ENCODE assay signal across 1 cellular context in the genomic region with DNA sequence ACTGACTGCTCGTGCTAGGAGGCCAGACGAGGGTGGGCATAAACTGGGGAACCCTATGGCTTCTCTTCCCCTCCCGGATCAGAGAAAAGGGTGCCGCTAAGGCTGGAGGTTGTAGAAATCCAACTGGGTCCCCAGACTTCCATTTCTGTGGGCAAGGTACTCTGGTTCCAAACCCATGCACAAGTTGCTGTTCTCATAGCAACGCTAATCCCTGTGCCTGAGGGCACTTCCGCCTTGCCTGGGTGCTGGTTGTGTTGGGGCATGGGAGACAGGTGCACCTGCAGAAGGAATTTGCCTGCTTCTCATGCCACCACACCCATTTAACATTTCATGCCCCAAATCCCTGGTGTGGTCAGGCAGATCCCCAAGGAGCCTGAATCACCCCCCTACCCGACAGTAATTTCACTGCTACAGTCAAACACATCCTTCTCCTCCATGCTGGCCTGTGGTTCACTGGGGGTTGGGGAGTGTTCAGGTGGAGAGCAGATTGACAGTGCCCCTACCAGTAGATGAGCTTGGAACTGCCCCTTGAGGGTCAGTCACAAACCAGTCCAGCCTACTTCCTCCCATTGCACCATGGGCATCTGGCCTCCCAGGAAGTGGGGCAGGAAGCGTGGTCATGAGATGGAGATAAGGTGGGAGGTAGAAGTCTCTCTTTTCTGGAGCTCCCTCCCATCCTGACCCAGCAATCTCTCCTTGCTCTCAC.
TF ChIP-seq lines count a peak whose summit lies in the region.

No MANE protein-coding gene starts in this region.

TF ChIP-seq in WTC11, 78 proteins besides CTCF, POLR2A, EP300 and RAD21 (continued from another document):
- TF ChIP-seq, protein P1, sequence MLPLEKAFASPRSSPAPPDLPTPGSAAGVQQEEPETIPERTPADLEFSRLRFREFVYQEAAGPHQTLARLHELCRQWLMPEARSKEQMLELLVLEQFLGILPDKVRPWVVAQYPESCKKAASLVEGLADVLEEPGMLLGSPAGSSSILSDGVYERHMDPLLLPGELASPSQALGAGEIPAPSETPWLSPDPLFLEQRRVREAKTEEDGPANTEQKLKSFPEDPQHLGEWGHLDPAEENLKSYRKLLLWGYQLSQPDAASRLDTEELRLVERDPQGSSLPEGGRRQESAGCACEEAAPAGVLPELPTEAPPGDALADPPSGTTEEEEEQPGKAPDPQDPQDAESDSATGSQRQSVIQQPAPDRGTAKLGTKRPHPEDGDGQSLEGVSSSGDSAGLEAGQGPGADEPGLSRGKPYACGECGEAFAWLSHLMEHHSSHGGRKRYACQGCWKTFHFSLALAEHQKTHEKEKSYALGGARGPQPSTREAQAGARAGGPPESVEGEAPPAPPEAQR (CRISPR knock-in tag; IDR thresholded peaks at IDR 0.05), result no peak
- TF ChIP-seq, protein P2, sequence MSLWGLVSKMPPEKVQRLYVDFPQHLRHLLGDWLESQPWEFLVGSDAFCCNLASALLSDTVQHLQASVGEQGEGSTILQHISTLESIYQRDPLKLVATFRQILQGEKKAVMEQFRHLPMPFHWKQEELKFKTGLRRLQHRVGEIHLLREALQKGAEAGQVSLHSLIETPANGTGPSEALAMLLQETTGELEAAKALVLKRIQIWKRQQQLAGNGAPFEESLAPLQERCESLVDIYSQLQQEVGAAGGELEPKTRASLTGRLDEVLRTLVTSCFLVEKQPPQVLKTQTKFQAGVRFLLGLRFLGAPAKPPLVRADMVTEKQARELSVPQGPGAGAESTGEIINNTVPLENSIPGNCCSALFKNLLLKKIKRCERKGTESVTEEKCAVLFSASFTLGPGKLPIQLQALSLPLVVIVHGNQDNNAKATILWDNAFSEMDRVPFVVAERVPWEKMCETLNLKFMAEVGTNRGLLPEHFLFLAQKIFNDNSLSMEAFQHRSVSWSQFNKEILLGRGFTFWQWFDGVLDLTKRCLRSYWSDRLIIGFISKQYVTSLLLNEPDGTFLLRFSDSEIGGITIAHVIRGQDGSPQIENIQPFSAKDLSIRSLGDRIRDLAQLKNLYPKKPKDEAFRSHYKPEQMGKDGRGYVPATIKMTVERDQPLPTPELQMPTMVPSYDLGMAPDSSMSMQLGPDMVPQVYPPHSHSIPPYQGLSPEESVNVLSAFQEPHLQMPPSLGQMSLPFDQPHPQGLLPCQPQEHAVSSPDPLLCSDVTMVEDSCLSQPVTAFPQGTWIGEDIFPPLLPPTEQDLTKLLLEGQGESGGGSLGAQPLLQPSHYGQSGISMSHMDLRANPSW (CRISPR knock-in tag; conservative IDR thresholded peaks at IDR 0.05; ENCODE audit: low read depth), result no peak
- TF ChIP-seq TP53 (CRISPR knock-in tag; IDR thresholded peaks at IDR 0.05) (no peak), RELA (CRISPR knock-in tag; IDR thresholded peaks at IDR 0.05; ENCODE audit: borderline replicate concordance) (no peak), PRRX2 (CRISPR knock-in tag; IDR thresholded peaks at IDR 0.05) (no peak)
- TF ChIP-seq, protein P3, sequence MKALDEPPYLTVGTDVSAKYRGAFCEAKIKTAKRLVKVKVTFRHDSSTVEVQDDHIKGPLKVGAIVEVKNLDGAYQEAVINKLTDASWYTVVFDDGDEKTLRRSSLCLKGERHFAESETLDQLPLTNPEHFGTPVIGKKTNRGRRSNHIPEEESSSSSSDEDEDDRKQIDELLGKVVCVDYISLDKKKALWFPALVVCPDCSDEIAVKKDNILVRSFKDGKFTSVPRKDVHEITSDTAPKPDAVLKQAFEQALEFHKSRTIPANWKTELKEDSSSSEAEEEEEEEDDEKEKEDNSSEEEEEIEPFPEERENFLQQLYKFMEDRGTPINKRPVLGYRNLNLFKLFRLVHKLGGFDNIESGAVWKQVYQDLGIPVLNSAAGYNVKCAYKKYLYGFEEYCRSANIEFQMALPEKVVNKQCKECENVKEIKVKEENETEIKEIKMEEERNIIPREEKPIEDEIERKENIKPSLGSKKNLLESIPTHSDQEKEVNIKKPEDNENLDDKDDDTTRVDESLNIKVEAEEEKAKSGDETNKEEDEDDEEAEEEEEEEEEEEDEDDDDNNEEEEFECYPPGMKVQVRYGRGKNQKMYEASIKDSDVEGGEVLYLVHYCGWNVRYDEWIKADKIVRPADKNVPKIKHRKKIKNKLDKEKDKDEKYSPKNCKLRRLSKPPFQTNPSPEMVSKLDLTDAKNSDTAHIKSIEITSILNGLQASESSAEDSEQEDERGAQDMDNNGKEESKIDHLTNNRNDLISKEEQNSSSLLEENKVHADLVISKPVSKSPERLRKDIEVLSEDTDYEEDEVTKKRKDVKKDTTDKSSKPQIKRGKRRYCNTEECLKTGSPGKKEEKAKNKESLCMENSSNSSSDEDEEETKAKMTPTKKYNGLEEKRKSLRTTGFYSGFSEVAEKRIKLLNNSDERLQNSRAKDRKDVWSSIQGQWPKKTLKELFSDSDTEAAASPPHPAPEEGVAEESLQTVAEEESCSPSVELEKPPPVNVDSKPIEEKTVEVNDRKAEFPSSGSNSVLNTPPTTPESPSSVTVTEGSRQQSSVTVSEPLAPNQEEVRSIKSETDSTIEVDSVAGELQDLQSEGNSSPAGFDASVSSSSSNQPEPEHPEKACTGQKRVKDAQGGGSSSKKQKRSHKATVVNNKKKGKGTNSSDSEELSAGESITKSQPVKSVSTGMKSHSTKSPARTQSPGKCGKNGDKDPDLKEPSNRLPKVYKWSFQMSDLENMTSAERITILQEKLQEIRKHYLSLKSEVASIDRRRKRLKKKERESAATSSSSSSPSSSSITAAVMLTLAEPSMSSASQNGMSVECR (CRISPR knock-in tag; IDR thresholded peaks at IDR 0.05; ENCODE audit: borderline replicate concordance), result no peak
